In genomic region chr22:50053861-50054260, GRCh38 we compare ENCODE assay signal across 30 cellular contexts. TPM values are rescaled to one million over a fixed set of nuclear protein-coding genes. Genes with fewer than 3 reads are reported as not detected.
"Had no signal": no experiment of that assay in that cellular context is flagged by ENCODE, and none has a peak within 500 bp of the region (broad histone marks: within the 10 kb centered on the region; RNA-seq: fewer than 3 reads in every experiment).

No MANE protein-coding gene starts in this region.

- FAIRE-seq: RCC 7860, TTC549 had no signal

- ATAC-seq: activated T-helper 17 cell treated with anti-CD3 and anti-CD28 coated beads, Interleukin-2, amount 50 U/mL, for 72 hours; PC-3; T-helper 17 cell had no signal

- H3K9me3 ChIP-seq: adrenal gland had no signal

- H3K27ac ChIP-seq: adrenal gland, breast epithelium had no signal

- H3K4me3 ChIP-seq: adrenal gland, breast epithelium had no signal

- DNase-seq: activated B cell treated with CpG ODN at 0.5 μM for 24 hours; activated CD4-positive, alpha-beta memory T cell treated with anti-CD3 and anti-CD28 coated beads for 36 hours; activated CD4-positive, alpha-beta T cell treated with anti-CD3 and anti-CD28 coated beads for 1 hour; activated CD4-positive, alpha-beta T cell treated with anti-CD3 and anti-CD28 coated beads, Interleukin-2, amount 10 ng/mL, durations not matched to agents 7 days and 5 days; activated CD8-positive, alpha-beta memory T cell treated with anti-CD3 and anti-CD28 coated beads for 24 hours; activated naive CD4-positive, alpha-beta T cell treated with anti-CD3 and anti-CD28 coated beads, Interleukin-2, amount 50 U/mL, for 16 hours; activated naive CD8-positive, alpha-beta T cell treated with anti-CD3 and anti-CD28 coated beads, Interleukin-2, amount 10 ng/mL, durations not matched to agents 7 days and 5 days; activated T-cell treated with anti-CD3 and anti-CD28 coated beads, Interleukin-2, amount 50 U/mL, for 48 hours; adrenal gland; anterior cingulate cortex; central memory CD4-positive, alpha-beta T cell; KG1; MV-4-11; NCI-H1105 treated with DMSO at 0.1 percent for 48 hours; NCI-H1436 treated with DMSO at 0.1 percent for 48 hours; NCI-H187; NCI-H2081; NCI-H510A treated with DMSO at 0.1 percent for 48 hours; NCI-H69; NK-92 treated with Interleukin-12 subunit alpha and Interleukin-12 subunit beta, amount 100 ng/mL, for 24 hours; PC-3; SIG-M5; T-helper 17 cell; T1000 had no signal

- H3K4me1 ChIP-seq: breast epithelium had no signal

- H3K36me3 ChIP-seq: adrenal gland, breast epithelium had no signal

RNA-seq across cellular contexts. Expression of gene TTLL8, which starts 4.2 kb away (rescaled TPM):
- total RNA-seq: activated B cell treated with CpG ODN at 0.5 μM for 24 hours; activated CD4-positive, alpha-beta memory T cell treated with anti-CD3 and anti-CD28 coated beads for 36 hours; activated CD4-positive, alpha-beta T cell treated with anti-CD3 and anti-CD28 coated beads, Interleukin-2, amount 10 ng/mL, durations not matched to agents 7 days and 5 days; activated naive CD8-positive, alpha-beta T cell treated with anti-CD3 and anti-CD28 coated beads, Interleukin-2, amount 10 ng/mL, durations not matched to agents 7 days and 5 days; activated T-helper 17 cell treated with anti-CD3 and anti-CD28 coated beads, Interleukin-2, amount 50 U/mL, for 72 hours; adrenal gland; breast epithelium; LHCN-M2; M059J; PC-3; T-helper 17 cell had no signal
- polyA plus RNA-seq: adrenal gland had no signal

RNA-seq across cellular contexts. Expression of gene MLC1, which starts 31.4 kb away (rescaled TPM):
- total RNA-seq: activated B cell treated with CpG ODN at 0.5 μM for 24 hours; activated CD4-positive, alpha-beta memory T cell treated with anti-CD3 and anti-CD28 coated beads for 36 hours; adrenal gland; LHCN-M2 had no signal

RNA-seq across cellular contexts. Expression of gene MOV10L1, which starts 35.9 kb away (rescaled TPM):
- total RNA-seq: activated B cell treated with CpG ODN at 0.5 μM for 24 hours; activated CD4-positive, alpha-beta memory T cell treated with anti-CD3 and anti-CD28 coated beads for 36 hours; activated CD4-positive, alpha-beta T cell treated with anti-CD3 and anti-CD28 coated beads, Interleukin-2, amount 10 ng/mL, durations not matched to agents 7 days and 5 days; activated naive CD8-positive, alpha-beta T cell treated with anti-CD3 and anti-CD28 coated beads, Interleukin-2, amount 10 ng/mL, durations not matched to agents 7 days and 5 days; activated T-helper 17 cell treated with anti-CD3 and anti-CD28 coated beads, Interleukin-2, amount 50 U/mL, for 72 hours; T-helper 17 cell had no signal

RNA-seq across cellular contexts. Expression of gene IL17REL, which starts 41.3 kb away (rescaled TPM):
- total RNA-seq: activated CD4-positive, alpha-beta T cell treated with anti-CD3 and anti-CD28 coated beads, Interleukin-2, amount 10 ng/mL, durations not matched to agents 7 days and 5 days; activated naive CD8-positive, alpha-beta T cell treated with anti-CD3 and anti-CD28 coated beads, Interleukin-2, amount 10 ng/mL, durations not matched to agents 7 days and 5 days; adrenal gland; breast epithelium; LHCN-M2; M059J; T-helper 17 cell had no signal
- polyA plus RNA-seq: adrenal gland had no signal
